ENCODE assay signal across 36 cellular contexts in genomic region chr2:88067598-88067997, GRCh38. TPM values are rescaled to one million over a fixed set of nuclear protein-coding genes. Genes with fewer than 3 reads are reported as not detected.
DNase-seq lines count a peak whose midpoint lies in the region; ATAC-seq, FAIRE-seq and TF ChIP-seq lines count a peak whose summit lies in the region.
"Had no signal": no experiment of that assay in that cellular context is flagged by ENCODE, and none has a peak within 500 bp of the region (broad histone marks: within the 10 kb centered on the region; RNA-seq: fewer than 3 reads in every experiment).

TSS of gene SMYD1 (plus strand) at chr2:88067825. CDS start at chr2:88067865, 40 bp downstream.

- H3K9me3 ChIP-seq in H1 (ENCODE audit: insufficient read depth in 2 of 2, low read depth in 1 of 2, low read length in 1 of 2) (no peaks in the 10 kb centered on the region), neuronal stem cell (replicated peaks in 1 of 2; ENCODE audit: control insufficient read depth in 2 of 2, insufficient read depth in 1 of 2, low read depth in 1 of 2, low read length in 2 of 2) (no peaks in the 10 kb centered on the region), stomach smooth muscle (ENCODE audit: control insufficient read depth in 2 of 2, low read length in 2 of 2) (no peaks in the 10 kb centered on the region), esophagus squamous epithelium (no peaks in the 10 kb centered on the region), WERI-Rb-1 (ENCODE audit: severe bottlenecking) (no peaks in the 10 kb centered on the region)
- H3K9me3 ChIP-seq: BLaER1, breast epithelium, Peyer's patch, thyroid gland had no signal

- no peak for TF ChIP-seq EP300 in H1 (IDR thresholded peaks at IDR 0.05; ENCODE audit: borderline replicate concordance in 1 of 2, low read depth in 2 of 2, low read length in 2 of 2)

- FAIRE-seq in H1 (lab: Jason Lieb, UNC), result no peak
- FAIRE-seq: colon, endothelial cell of umbilical vein, GM12878 had no signal

- peak; percentile 87 to 91 for ATAC-seq in left cardiac atrium
- ATAC-seq in GM21717 (IDR thresholded peaks at IDR 0.05; ENCODE audit: unreplicated experiment), result no peak
- ATAC-seq: activated naive CD4-positive, alpha-beta T cell treated with anti-CD3 and anti-CD28 coated beads, Interleukin-2, amount 50 U/mL, for 72 hours; GM12878; left lobe of liver; stimulated activated naive CD8-positive, alpha-beta T cell treated with anti-CD3 and anti-CD28 coated beads, Interleukin-15, amount 100 ng/mL, for 72 hours had no signal

- no peak for TF ChIP-seq RAD21 in H1 (IDR thresholded peaks at IDR 0.05 in 1 of 2, conservative IDR thresholded peaks at IDR 0.05 in 1 of 2; ENCODE audit: low read depth in 2 of 2, low read length in 2 of 2)

- H3K27me3 ChIP-seq in H1 (replicated peaks in 1 of 4; ENCODE audit: control insufficient read depth in 3 of 4, extremely low read depth in 1 of 4, insufficient read depth in 3 of 4, low read length in 3 of 4) (no peaks in the 10 kb centered on the region), neuronal stem cell (ENCODE audit: control insufficient read depth in 3 of 3, insufficient read depth in 3 of 3, low read depth in 1 of 3, low read length in 3 of 3) (peaks cover 0 to 6% (median 0%) of the 10 kb centered on the region in 3 experiments), stomach smooth muscle (ENCODE audit: control insufficient read depth in 1 of 2, insufficient read depth in 2 of 2, low read length in 2 of 2) (no peaks in the 10 kb centered on the region), esophagus squamous epithelium (no peaks in the 10 kb centered on the region), WERI-Rb-1 (ENCODE audit: insufficient read depth, low read depth, severe bottlenecking) (peaks cover 5% of the 10 kb centered on the region)
- H3K27me3 ChIP-seq: BLaER1, breast epithelium, Peyer's patch, thyroid gland had no signal

- H3K18ac ChIP-seq in H1 (ENCODE audit: extremely low read depth, low read length), result no peak within 1 kb of the TSS
- H3K18ac ChIP-seq in neuronal stem cell (ENCODE audit: low read length), result no peak within 1 kb of the TSS

- H3K36me3 ChIP-seq in H1 (ENCODE audit: control insufficient read depth in 2 of 4, insufficient read depth in 4 of 4, low read length in 3 of 4) (no peaks in the 10 kb centered on the region), neuronal stem cell (replicated peaks in 1 of 2; ENCODE audit: control insufficient read depth in 2 of 2, insufficient read depth in 2 of 2, low read length in 2 of 2) (no peaks in the 10 kb centered on the region), stomach smooth muscle (ENCODE audit: control insufficient read depth in 2 of 2, insufficient read depth in 2 of 2, low read length in 2 of 2) (no peaks in the 10 kb centered on the region), esophagus squamous epithelium (no peaks in the 10 kb centered on the region), WERI-Rb-1 (no peaks in the 10 kb centered on the region)
- H3K36me3 ChIP-seq: BLaER1, breast epithelium, Peyer's patch, thyroid gland had no signal

- H2BK15ac ChIP-seq in H1 (ENCODE audit: low read length) (no peak within 1 kb of the TSS), neuronal stem cell (ENCODE audit: low read length) (no peak within 1 kb of the TSS)

- H2AK5ac ChIP-seq in H1 (ENCODE audit: low read depth, low read length), result no peak within 1 kb of the TSS
- no peak within 1 kb of the TSS for H2AK5ac ChIP-seq in neuronal stem cell (ENCODE audit: low read depth, low read length)

- POLR2A ChIA-PET in H1 (lab: Charles Lee; ENCODE audit: partially characterized antibody), result no interaction called here

- H2BK5ac ChIP-seq in H1 (ENCODE audit: low read depth, low read length) (no peak within 1 kb of the TSS), neuronal stem cell (ENCODE audit: low read length) (no peak within 1 kb of the TSS)

- H3K27ac ChIP-seq in H1 (ENCODE audit: low read depth, low read length) (no peak within 1 kb of the TSS), neuronal stem cell (replicated peaks; ENCODE audit: low read length) (no peak within 1 kb of the TSS), stomach smooth muscle (ENCODE audit: low read length) (peak within 1 kb of the TSS; percentile 79), esophagus squamous epithelium (no peak within 1 kb of the TSS), WERI-Rb-1 (no peak within 1 kb of the TSS)
- H3K27ac ChIP-seq: BLaER1, thyroid gland, VCaP had no signal

- H3K4me1 ChIP-seq in H1 (replicated peaks in 1 of 4; ENCODE audit: control insufficient read depth in 3 of 4, insufficient read depth in 4 of 4, low read length in 3 of 4) (peaks cover 0 to 11% (median 0%) of the 10 kb centered on the region in 4 experiments; a peak in 1 of 7 replicates), neuronal stem cell (ENCODE audit: control insufficient read depth in 2 of 2, insufficient read depth in 1 of 2, low read depth in 1 of 2, low read length in 2 of 2) (peaks cover 0 to 5% of the 10 kb centered on the region in 2 donors), stomach smooth muscle (ENCODE audit: control insufficient read depth, insufficient read depth, low read length) (peaks cover 14% of the 10 kb centered on the region), esophagus squamous epithelium (no peaks in the 10 kb centered on the region)
- H3K4me1 ChIP-seq: BLaER1, breast epithelium, Peyer's patch, thyroid gland had no signal

- H3K23ac ChIP-seq in H1 (ENCODE audit: insufficient read length), result no peak within 1 kb of the TSS
- no peak within 1 kb of the TSS for H3K23ac ChIP-seq in neuronal stem cell (ENCODE audit: low read depth, low read length, poor library complexity)

- H2AFZ ChIP-seq in H1 (ENCODE audit: low read length) (0 out of 2 replicates have a peak within 1 kb of the TSS, but pooled peaks have one; percentile 62), neuronal stem cell (ENCODE audit: low read length) (peak within 1 kb of the TSS; percentile 32)

- H3K9ac ChIP-seq in H1 (replicated peaks in 1 of 4; ENCODE audit: extremely low read depth in 1 of 4, low read depth in 3 of 4, low read length in 3 of 4) (no peak within 1 kb of the TSS), neuronal stem cell (ENCODE audit: low read depth, low read length, poor library complexity) (no peak within 1 kb of the TSS), stomach smooth muscle (ENCODE audit: low read length in 2 of 2) (peak within 1 kb of the TSS; percentile 68 to 71)
- H3K9ac ChIP-seq: BLaER1 had no signal

- 81% methylated on average over 8 of the region's 8 CpGs; no CpG with 5 or more reads in 1 of the 2 experiments for WGBS in H1 (ENCODE audit: extremely low coverage in 1 of 2, insufficient coverage in 1 of 2, insufficient read length in 1 of 2, insufficient replicate concordance in 2 of 2, low coverage in 1 of 2, low lambda C conversion rate in 2 of 2, missing lambda C conversion rate in 1 of 2), 2 experiments
- no CpG with 5 or more reads among the region's 8 CpGs for WGBS in neuronal stem cell (ENCODE audit: extremely low coverage in 2 of 2, insufficient read length in 2 of 2, insufficient replicate concordance in 1 of 2), 2 donors
- 85 to 87% methylated on average over 8 of the region's 8 CpGs for WGBS in esophagus squamous epithelium, 2 donors

- no peak within 1 kb of the TSS for H4K5ac ChIP-seq in H1 (ENCODE audit: insufficient read length, low read depth, low read length)

- no peak within 1 kb of the TSS for H2BK20ac ChIP-seq in H1 (ENCODE audit: low read length)

- DNase-seq in H1 (ENCODE audit: low read depth in 1 of 2, low spot score in 2 of 2) (no peak), left cardiac atrium (no peak), neuronal stem cell (ENCODE audit: low spot score) (no peak), esophagus squamous epithelium (lab: John Stamatoyannopoulos, UW) (no peak), WERI-Rb-1 (no peak)
- DNase-seq: activated CD4-positive, alpha-beta T cell treated with anti-CD3 and anti-CD28 coated beads for 48 hours; activated CD8-positive, alpha-beta memory T cell treated with anti-CD3 and anti-CD28 coated beads for 24 hours; activated T-cell treated with anti-CD3 and anti-CD28 coated beads for 4 hours; Kasumi-1; mesendoderm; naive B cell; NCI-H1417 treated with DMSO at 0.1 percent for 48 hours; NCI-H2029 treated with DMSO at 0.1 percent for 48 hours; NCI-H345; NCI-H774; occipital lobe; Peyer's patch; SIG-M5; stimulated activated CD4-positive, alpha-beta T cell treated with anti-CD3 and anti-CD28 coated beads, Interleukin-12 subunit alpha, Interleukin-12 subunit beta, amount 100 ng/mL, for 4 hours; stimulated activated CD4-positive, alpha-beta T cell treated with anti-CD3 and anti-CD28 coated beads, Interleukin-2, amount 100 ng/mL, for 48 hours; stimulated activated naive CD8-positive, alpha-beta T cell treated with anti-CD3 and anti-CD28 coated beads, Interleukin-15, amount 100 ng/mL, for 72 hours; SW 1271; thyroid gland had no signal

- H2BK12ac ChIP-seq in H1 (ENCODE audit: low read depth, low read length), result no peak within 1 kb of the TSS
- no peak within 1 kb of the TSS for H2BK12ac ChIP-seq in neuronal stem cell (ENCODE audit: low read length)

- intact Hi-C loops in left cardiac atrium (cut with DNase I), result no loop called here
- intact Hi-C loops in esophagus squamous epithelium (cut with DNase I), result no loop called here

- H2BK120ac ChIP-seq in H1 (replicated peaks; ENCODE audit: low read depth, low read length) (no peak within 1 kb of the TSS), neuronal stem cell (ENCODE audit: low read depth, low read length) (no peak within 1 kb of the TSS)

- H4K91ac ChIP-seq in H1 (replicated peaks; ENCODE audit: insufficient read length, low read length) (no peak within 1 kb of the TSS), neuronal stem cell (ENCODE audit: low read depth, low read length, poor library complexity) (no peak within 1 kb of the TSS)

- no peaks in the 10 kb centered on the region for H3K79me2 ChIP-seq in H1 (ENCODE audit: control insufficient read depth in 1 of 2, insufficient read depth in 2 of 2, low read length in 2 of 2)

- H3K79me1 ChIP-seq in H1 (ENCODE audit: low read depth, low read length) (no peaks in the 10 kb centered on the region), neuronal stem cell (ENCODE audit: low read depth, low read length) (no peaks in the 10 kb centered on the region)

- H3K4ac ChIP-seq in H1 (replicated peaks; ENCODE audit: insufficient read length, low read depth, low read length), result no peak within 1 kb of the TSS
- H3K4ac ChIP-seq in neuronal stem cell (ENCODE audit: low read length), result no peak within 1 kb of the TSS

- TF ChIP-seq CTCF in H1 (IDR thresholded peaks at IDR 0.05; ENCODE audit: control extremely low read depth in 1 of 3, insufficient read depth in 1 of 3, low read depth in 1 of 3, low read length in 3 of 3) (no peak), esophagus squamous epithelium (IDR thresholded peaks at IDR 0.05) (no peak), WERI-Rb-1 (IDR thresholded peaks at IDR 0.05; ENCODE audit: low read depth, low read length) (no peak)

- H3K14ac ChIP-seq in H1 (ENCODE audit: insufficient read length) (no peak within 1 kb of the TSS), neuronal stem cell (ENCODE audit: low read length) (no peak within 1 kb of the TSS)

- no peaks in the 10 kb centered on the region for H4K20me1 ChIP-seq in H1 (replicated peaks in 1 of 2; ENCODE audit: control insufficient read depth in 1 of 2, insufficient read depth in 2 of 2, low read length in 2 of 2)
- H4K20me1 ChIP-seq: BLaER1 had no signal

- no peak within 1 kb of the TSS for H3K56ac ChIP-seq in H1 (replicated peaks; ENCODE audit: insufficient read length, low read depth, low read length)

- CTCF ChIA-PET in H1 (lab: Charles Lee; ENCODE audit: partially characterized antibody), result interaction anchor here (0.6 to 2.8 kb wide), 5 partner anchors 7 to 122 kb away, joined by 3 to 18 read pairs (median 3); no protein-coding TSS in a partner anchor

- TF ChIP-seq POLR2A in H1 (IDR thresholded peaks at IDR 0.05; ENCODE audit: control extremely low read depth in 1 of 2, low read depth in 2 of 2, low read length in 2 of 2) (no peak), esophagus squamous epithelium (IDR thresholded peaks at IDR 0.05) (no peak)

- H3K4me2 ChIP-seq in H1 (ENCODE audit: insufficient read depth in 1 of 2, low read depth in 2 of 2, low read length in 2 of 2) (no peak within 1 kb of the TSS), neuronal stem cell (ENCODE audit: insufficient read depth, low read length, poor library complexity, severe bottlenecking) (no peak within 1 kb of the TSS)
- H3K4me2 ChIP-seq: BLaER1 had no signal

- H3K23me2 ChIP-seq in H1 (ENCODE audit: low read depth, low read length), result no peaks in the 10 kb centered on the region

- no peak within 1 kb of the TSS for H3K4me3 ChIP-seq in H1 (ENCODE audit: extremely low read depth in 1 of 4, insufficient read depth in 2 of 4, low read depth in 3 of 4, low read length in 4 of 4)
- H3K4me3 ChIP-seq in neuronal stem cell (ENCODE audit: low read length in 2 of 2), result no peak within 1 kb of the TSS
- peak within 1 kb of the TSS; percentile 65 to 80 for H3K4me3 ChIP-seq in stomach smooth muscle (ENCODE audit: low read length in 2 of 2)
- no peak within 1 kb of the TSS for H3K4me3 ChIP-seq in esophagus squamous epithelium
- H3K4me3 ChIP-seq in WERI-Rb-1 (ENCODE audit: low read depth, low read length), result no peak within 1 kb of the TSS
- H3K4me3 ChIP-seq: BLaER1, GM12878, thyroid gland had no signal

- H4K8ac ChIP-seq in H1 (ENCODE audit: extremely low read depth, insufficient read depth, low read length) (no peak within 1 kb of the TSS), neuronal stem cell (ENCODE audit: low read depth, low read length) (no peak within 1 kb of the TSS)

RNA-seq across cellular contexts. Expression of gene SMYD1, which starts in this region (rescaled TPM):
- total RNA-seq in H1 (2021; fragmentation: NEBNext Ultra II Directional; extraction: Animal tissue kit (Norgen Biotek cat#: 25700)), result not detected in 2 replicates
- 0.05 and 0.06 TPM in 2 replicates for polyA plus RNA-seq in H1 (2011; rRNA removed)
- polyA plus RNA-seq in H1 (2011; cell fraction: cytosol; rRNA removed), result 0.01 TPM
- polyA plus RNA-seq in H1 (2011; cell fraction: nucleus; rRNA removed), result not detected
- 0.09 TPM in 1 of 4 replicates, not detected in the others for polyA plus RNA-seq in H1 (2012, experiment 1 of 2)
- polyA plus RNA-seq in H1 (2012, experiment 2 of 2), result not detected
- polyA plus RNA-seq in H1 (2013, experiment 1 of 2), result 0.12 TPM
- not detected for polyA plus RNA-seq in H1 (2013, experiment 2 of 2)
- 0.10 TPM in 1 of 2 replicates, not detected in the other for polyA minus RNA-seq in H1 (2011; rRNA and poly(A)+ RNA removed)
- polyA minus RNA-seq in H1 (2011; cell fraction: cytosol; rRNA and poly(A)+ RNA removed), result not detected
- polyA minus RNA-seq in H1 (2011; cell fraction: nucleus; rRNA and poly(A)+ RNA removed), result not detected
- total RNA-seq in left cardiac atrium (100 to 1,000 TPM; 116 to 138 TPM), esophagus squamous epithelium (under 1 TPM in 1 of 4 donors, not detected in 3; 0.27 TPM)
- 0.01 TPM for polyA plus RNA-seq in neuronal stem cell (2013, experiment 1 of 2)
- 0.03 TPM for polyA plus RNA-seq in neuronal stem cell (2013, experiment 2 of 2)
- total RNA-seq: activated naive CD4-positive, alpha-beta T cell treated with anti-CD3 and anti-CD28 coated beads, Interleukin-2, amount 50 U/mL, for 72 hours; endothelial cell of umbilical vein; glomerular endothelial cell; GM12878; left lobe of liver; occipital lobe; renal cortical epithelial cell; thyroid gland had no signal
- polyA plus RNA-seq: AG04450, endothelial cell of umbilical vein had no signal

Comparison
In these comparisons a context has a peak if more than half of its experiments do, and no peak if none do; other contexts are left out.
1. RNA of gene SMYD1 (total RNA-seq): 116 to 138 TPM in left cardiac atrium; not detected in H1 and 0.27 TPM in esophagus squamous epithelium; every median in the first group is over 10 times any median in the second.
2. H3K4me3 ChIP-seq: peak in stomach smooth muscle (2 of 2); none in H1 (0 of 4), neuronal stem cell (0 of 2), esophagus squamous epithelium (0 of 4) and WERI-Rb-1 (single experiment).
3. H3K9ac ChIP-seq: peak in stomach smooth muscle (2 of 2); none in H1 (0 of 4) and neuronal stem cell (single experiment).